9 cellular contexts compared by ENCODE assay signal in genomic region chr4:40055873-40056721, GRCh38. TPM values are rescaled to one million over a fixed set of nuclear protein-coding genes. Genes with fewer than 3 reads are reported as not detected.
DNase-seq lines count a peak whose midpoint lies in the region; ATAC-seq, FAIRE-seq and TF ChIP-seq lines count a peak whose summit lies in the region.
"Had no signal": no experiment of that assay in that cellular context is flagged by ENCODE, and none has a peak within 500 bp of the region (broad histone marks: within the 10 kb centered on the region; RNA-seq: fewer than 3 reads in every experiment).

No MANE protein-coding gene starts in this region.

- no peaks in the 10 kb centered on the region for H3K9me3 ChIP-seq in BLaER1 treated with 17β-estradiol and CSF1 and Interleukin-3, amounts not matched to agents 10 nM and 100 nM (replicated peaks in 1 of 11)
- no peaks in the 10 kb centered on the region for H3K9me3 ChIP-seq in KOPT-K1 (ENCODE audit: insufficient read depth, low read length, poor library complexity, severe bottlenecking)
- no peaks in the 10 kb centered on the region for H3K9me3 ChIP-seq in adrenal gland (replicated peaks in 1 of 3)

- H3K4me3 ChIP-seq in BLaER1 treated with 17β-estradiol and CSF1 and Interleukin-3, amounts not matched to agents 10 nM and 100 nM = peak overlapping the region; percentile 68 to 96 (median 87)
- H3K4me3 ChIP-seq in adrenal gland = peak overlapping the region; percentile 44 to 81 (median 69)

- H3K36me3 ChIP-seq in BLaER1 treated with 17β-estradiol and CSF1 and Interleukin-3, amounts not matched to agents 10 nM and 100 nM = peaks cover 6 to 20% (median 14%) of the 10 kb centered on the region in 11 experiments; a peak in 18 of 22 replicates
- H3K36me3 ChIP-seq in KOPT-K1 (ENCODE audit: insufficient read depth, low read length) (peaks cover 15% of the 10 kb centered on the region), adrenal gland (replicated peaks in 1 of 2) (no peaks in the 10 kb centered on the region)

- peak; percentile 44 to 82 for TF ChIP-seq POLR2A in adrenal gland (IDR thresholded peaks at IDR 0.05)

- peaks cover 21% of the 10 kb centered on the region for H3K4me1 Mint-ChIP-seq in progenitor cell of endocrine pancreas (ENCODE audit: low read depth)

- peak overlapping the region; percentile 76 for H3K4me3 Mint-ChIP-seq in progenitor cell of endocrine pancreas (ENCODE audit: low read depth)

- H3K36me3 Mint-ChIP-seq in progenitor cell of endocrine pancreas (ENCODE audit: insufficient read depth) = peaks cover 4% of the 10 kb centered on the region

- no peaks in the 10 kb centered on the region for H3K27me3 ChIP-seq in BLaER1 treated with 17β-estradiol and CSF1 and Interleukin-3, amounts not matched to agents 10 nM and 100 nM
- no peaks in the 10 kb centered on the region for H3K27me3 ChIP-seq in adrenal gland

- H3K4me1 ChIP-seq in BLaER1 treated with 17β-estradiol and CSF1 and Interleukin-3, amounts not matched to agents 10 nM and 100 nM = peaks cover 25 to 38% (median 34%) of the 10 kb centered on the region in 10 experiments
- H3K4me1 ChIP-seq in adrenal gland (replicated peaks in 1 of 2) = peaks cover 5 to 12% of the 10 kb centered on the region in 2 donors

- DNase-seq in SW 1271 (lab: John Stamatoyannopoulos, UW) (peak; percentile 64 to 70), adrenal gland (peak; percentile 63 to 82 (median 71)), left cardiac atrium (peak; percentile 74), progenitor cell of endocrine pancreas (ENCODE audit: low spot score, unreplicated experiment) (peak; percentile 63), urothelium cell line (ENCODE audit: low spot score) (peak; percentile 80)

- H3K27me3 Mint-ChIP-seq in progenitor cell of endocrine pancreas = no peaks in the 10 kb centered on the region

- FAIRE-seq in urothelium cell line (lab: Jason Lieb, UNC) = no peak
- FAIRE-seq: endometrium had no signal

- H3K27ac Mint-ChIP-seq in progenitor cell of endocrine pancreas = peak overlapping the region; percentile 100

- intact Hi-C loops in adrenal gland (cut with DNase I) (loop anchor here in 1 of 2 donors (5.0 kb wide), 1 partner anchor 256 kb away; no protein-coding TSS in a partner anchor), left cardiac atrium (cut with DNase I) (loop anchor here (5.0 to 10.0 kb wide), 3 partner anchors 79 to 251 kb away; partner anchors contain the start of gene PDS5A (in 1 of the 2))

- H3K27ac ChIP-seq in BLaER1 treated with 17β-estradiol and CSF1 and Interleukin-3, amounts not matched to agents 10 nM and 100 nM = peak overlapping the region; percentile 99 to 100 (median 100)
- peak overlapping the region; percentile 97 for H3K27ac ChIP-seq in KOPT-K1 (ENCODE audit: low read depth, low read length, poor library complexity, severe bottlenecking)
- peak overlapping the region; percentile 92 to 100 (median 100) for H3K27ac ChIP-seq in adrenal gland

- WGBS in adrenal gland, 4 donors = 0 to 1% (median 0%) methylated on average over 21 to 85 of the region's 85 CpGs

- H3K9ac ChIP-seq in BLaER1 treated with 17β-estradiol and CSF1 and Interleukin-3, amounts not matched to agents 10 nM and 100 nM = peak overlapping the region; percentile 98 to 100 (median 100)

- no peak for TF ChIP-seq CTCF in adrenal gland (IDR thresholded peaks at IDR 0.05)
- no peak for TF ChIP-seq CTCF in progenitor cell of endocrine pancreas (IDR thresholded peaks at IDR 0.05; ENCODE audit: unreplicated experiment)

- H3K4me2 ChIP-seq in BLaER1 treated with 17β-estradiol and CSF1 and Interleukin-3, amounts not matched to agents 10 nM and 100 nM = peak overlapping the region; percentile 81 to 99 (median 93)

- ATAC-seq in GM19438 (IDR thresholded peaks at IDR 0.05; ENCODE audit: low read depth, unreplicated experiment) (peak; percentile 21), left cardiac atrium (peak; percentile 47 to 55)

- H4K20me1 ChIP-seq in BLaER1 treated with 17β-estradiol and CSF1 and Interleukin-3, amounts not matched to agents 10 nM and 100 nM = peaks cover 0 to 28% (median 0%) of the 10 kb centered on the region in 11 experiments; a peak in 4 of 22 replicates

- no peaks in the 10 kb centered on the region for H3K9me3 Mint-ChIP-seq in progenitor cell of endocrine pancreas (ENCODE audit: low read depth)

RNA-seq across cellular contexts. Expression of gene N4BP2, which starts 0.6 kb away (rescaled TPM):
- total RNA-seq in adrenal gland = 10 to 100 TPM in 1 of 8 donors, 1 to 10 TPM in 7; 2.3 to 11.8 (median 5.0) TPM
- polyA plus RNA-seq in adrenal gland = 1 to 10 TPM in 2 of 3 donors, under 1 TPM in 1; 0.97 to 2.7 (median 1.1) TPM
- 1 to 10 TPM; 4.3 to 4.7 TPM for total RNA-seq in left cardiac atrium
- 49.3 and 50.5 TPM in 2 replicates for total RNA-seq in progenitor cell of endocrine pancreas

Comparison
In these comparisons a context has a peak if more than half of its experiments do, and no peak if none do; other contexts are left out.
1. Peak in every context shown above with its lines: DNase-seq, ATAC-seq, H3K4me3 ChIP-seq and H3K27ac ChIP-seq.